ENCODE assay signal across 8 cellular contexts in genomic region chr6:27617700-27618689, GRCh38.
A peak's percentile ranks its signal among the peaks of the same experiment; 100 is the strongest.
DNase-seq lines count a peak whose midpoint lies in the region; ATAC-seq lines count a peak whose summit lies in the region.

No MANE protein-coding gene starts in this region.

- H3K4me3 ChIP-seq in MG63 (peak overlapping the region; percentile 57), mucosa of rectum (ENCODE audit: low read length in 2 of 2) (peak overlapping the region; percentile 54 to 68)

- no peaks in the 10 kb centered on the region for H3K27me3 ChIP-seq in MG63
- H3K27me3 ChIP-seq in mucosa of rectum (ENCODE audit: control insufficient read depth in 2 of 2, insufficient read depth in 2 of 2, low read length in 2 of 2): peaks cover 2 to 12% of the 10 kb centered on the region in 2 donors

- no peaks in the 10 kb centered on the region for H3K36me3 ChIP-seq in MG63
- no peaks in the 10 kb centered on the region for H3K36me3 ChIP-seq in mucosa of rectum (ENCODE audit: control insufficient read depth in 2 of 2, insufficient read depth in 2 of 2, low read length in 2 of 2)

- H3K9ac ChIP-seq in mucosa of rectum (ENCODE audit: low read depth in 1 of 2, low read length in 2 of 2): no peak overlapping the region

- H3K4me1 ChIP-seq in mucosa of rectum (ENCODE audit: control insufficient read depth in 2 of 2, insufficient read depth in 2 of 2, low read length in 2 of 2): peaks cover 4 to 5% of the 10 kb centered on the region in 2 donors

- DNase-seq in ELR (ENCODE audit: low read depth) (peak; percentile 72), MG63 (peak; percentile 72), T47D (ENCODE audit: low read depth in 1 of 2, low spot score in 1 of 2) (peak; percentile 40 to 90), NCI-H1930 (lab: John Stamatoyannopoulos, UW) (no peak), NOMO-1 treated with DMSO at 0.1 percent for 48 hours (lab: John Stamatoyannopoulos, UW; ENCODE audit: unreplicated experiment) (no peak), DMS153 (lab: John Stamatoyannopoulos, UW) (no peak)

- H3K9me3 ChIP-seq in MG63: no peaks in the 10 kb centered on the region
- H3K9me3 ChIP-seq in mucosa of rectum (ENCODE audit: control insufficient read depth in 2 of 2, low read length in 2 of 2): no peaks in the 10 kb centered on the region

- in situ Hi-C loops in T47D (cut with HindIII; ENCODE audit: low pct_unique_long_range_greater_than_20kb, low sequenced_read_pairs): no loop called here

- no peak overlapping the region for H3K27ac ChIP-seq in mucosa of rectum (ENCODE audit: low read depth in 2 of 2, low read length in 2 of 2)

- ATAC-seq in HG02763 (IDR thresholded peaks at IDR 0.05; ENCODE audit: unreplicated experiment): no peak

Comparison
In these comparisons a context has a peak if more than half of its experiments do, and no peak if none do; other contexts are left out.
1. DNase-seq: peak in ELR (single experiment), MG63 (single experiment) and T47D (2 of 2); none in NCI-H1930 (0 of 2), NOMO-1 treated with DMSO at 0.1 percent for 48 hours (single experiment) and DMS153 (single experiment).